In genomic region chr2:15827001-15827400, GRCh38 we compare ENCODE assay signal across 17 cellular contexts.
"Had no signal": no experiment of that assay in that cellular context is flagged by ENCODE, and none has a peak within 500 bp of the region (broad histone marks: within the 10 kb centered on the region; RNA-seq: fewer than 3 reads in every experiment).

No MANE protein-coding gene starts in this region.

- H3K4me1 ChIP-seq: esophagus muscularis mucosa, gastrocnemius medialis, left lung, lower lobe of right lung had no signal

- H3K9me3 Mint-ChIP-seq: mesothelial cell of epicardium had no signal

- H3K27me3 ChIP-seq: dorsolateral prefrontal cortex, esophagus muscularis mucosa, gastrocnemius medialis, heart left ventricle, hepatocyte, left lung had no signal

- DNase-seq: dorsolateral prefrontal cortex; effector CD4-positive, alpha-beta T cell; effector memory CD4-positive, alpha-beta T cell; foreskin melanocyte; gastrocnemius medialis; heart left ventricle; hypothalamus; left cardiac atrium; left lung; left ventricle myocardium superior; lower lobe of right lung; mesenchymal stem cell had no signal

- H3K27ac ChIP-seq: coronary artery, dorsolateral prefrontal cortex, esophagus muscularis mucosa, gastrocnemius medialis, heart left ventricle, hepatocyte, left lung, lower lobe of right lung had no signal

- H3K27ac Mint-ChIP-seq: mesothelial cell of epicardium had no signal

- H3K36me3 ChIP-seq: esophagus muscularis mucosa, gastrocnemius medialis, heart left ventricle, left lung, lower lobe of right lung had no signal

- H3K4me3 Mint-ChIP-seq: mesothelial cell of epicardium had no signal

- H3K36me3 Mint-ChIP-seq: mesothelial cell of epicardium had no signal

- H2AFZ ChIP-seq: hepatocyte had no signal

- H3K9me3 ChIP-seq: esophagus muscularis mucosa, gastrocnemius medialis, heart left ventricle, left lung, lower lobe of right lung, mucosa of descending colon had no signal

- H3K4me2 ChIP-seq: hepatocyte had no signal

- H3K4me3 ChIP-seq: coronary artery, dorsolateral prefrontal cortex, esophagus muscularis mucosa, gastrocnemius medialis, heart left ventricle, hepatocyte, left lung, lower lobe of right lung, mucosa of descending colon had no signal
